In genomic region chr2:44277541-44277940, GRCh38 we compare ENCODE assay signal across 19 cellular contexts. TPM values are rescaled to one million over a fixed set of nuclear protein-coding genes. Genes with fewer than 3 reads are reported as not detected.
DNase-seq lines count a peak whose midpoint lies in the region; TF ChIP-seq lines count a peak whose summit lies in the region.
"Had no signal": no experiment of that assay in that cellular context is flagged by ENCODE, and none has a peak within 500 bp of the region (broad histone marks: within the 10 kb centered on the region; RNA-seq: fewer than 3 reads in every experiment).

No MANE protein-coding gene starts in this region.

- CTCF ChIA-PET in activated naive CD4-positive, alpha-beta T cell treated with anti-CD3 and anti-CD28 coated beads for 36 hours (lab: Charles Lee), result no interaction called here
- CTCF ChIA-PET in activated CD4-positive, alpha-beta memory T cell treated with anti-CD3 and anti-CD28 coated beads, Interleukin-2, amount 10 ng/mL, durations not matched to agents 7 days and 5 days (lab: Charles Lee), result no interaction called here

- peak overlapping the region; percentile 30 to 97 (median 70) for H3K27ac Mint-ChIP-seq in nephron
- no peak overlapping the region for H3K27ac Mint-ChIP-seq in T-helper 2 cell treated with Interferon-gamma antibody and Interleukin-4, amounts not matched to agents 5 μg/mL and 100 μg/mL, for 36 hours
- H3K27ac Mint-ChIP-seq in immature natural killer cell, result no peak overlapping the region
- H3K27ac Mint-ChIP-seq in activated naive CD4-positive, alpha-beta T cell treated with anti-CD3 and anti-CD28 coated beads for 36 hours, result no peak overlapping the region
- no peak overlapping the region for H3K27ac Mint-ChIP-seq in activated CD4-positive, alpha-beta memory T cell treated with anti-CD3 and anti-CD28 coated beads, Interleukin-2, amount 10 ng/mL, durations not matched to agents 7 days and 5 days
- H3K27ac Mint-ChIP-seq: CD14-positive monocyte had no signal

- no peaks in the 10 kb centered on the region for H3K27me3 Mint-ChIP-seq in nephron (ENCODE audit: low read depth)
- H3K27me3 Mint-ChIP-seq in T-helper 2 cell treated with Interferon-gamma antibody and Interleukin-4, amounts not matched to agents 5 μg/mL and 100 μg/mL, for 36 hours (ENCODE audit: low read depth), result peaks cover 7% of the 10 kb centered on the region
- H3K27me3 Mint-ChIP-seq in immature natural killer cell (ENCODE audit: low read depth in 3 of 3), result peaks cover 0 to 2% (median under 1%) of the 10 kb centered on the region in 3 donors
- H3K27me3 Mint-ChIP-seq in activated naive CD4-positive, alpha-beta T cell treated with anti-CD3 and anti-CD28 coated beads for 36 hours (ENCODE audit: low read depth), result no peaks in the 10 kb centered on the region
- H3K27me3 Mint-ChIP-seq in activated CD4-positive, alpha-beta memory T cell treated with anti-CD3 and anti-CD28 coated beads, Interleukin-2, amount 10 ng/mL, durations not matched to agents 7 days and 5 days, result peaks cover 3% of the 10 kb centered on the region

- DNase-seq in ELF-1 (ENCODE audit: low read depth, low spot score), result peak; percentile 27
- peak; percentile 51 for DNase-seq in NCI-H226
- no peak for DNase-seq in epithelial cell of proximal tubule (ENCODE audit: low read depth)
- no peak for DNase-seq in T-helper 2 cell treated with Interferon-gamma antibody and Interleukin-4, amounts not matched to agents 5 μg/mL and 100 μg/mL, for 36 hours (ENCODE audit: low spot score)
- DNase-seq in immature natural killer cell, result no peak
- DNase-seq in activated naive CD4-positive, alpha-beta T cell treated with anti-CD3 and anti-CD28 coated beads for 36 hours, result no peak
- DNase-seq in activated CD4-positive, alpha-beta memory T cell treated with anti-CD3 and anti-CD28 coated beads, Interleukin-2, amount 10 ng/mL, durations not matched to agents 7 days and 5 days, result no peak
- DNase-seq: GM23248, IMR-90, Kasumi-1, MV-4-11, NCI-H1417 treated with DMSO at 0.1 percent for 48 hours, NCI-H2029 treated with DMSO at 0.1 percent for 48 hours, NCI-H524, RPMI8226 had no signal

- TF ChIP-seq CTCF in epithelial cell of proximal tubule (conservative IDR thresholded peaks at IDR 0.05; ENCODE audit: low read depth, low read length) (no peak), nephron (IDR thresholded peaks at IDR 0.05; ENCODE audit: unreplicated experiment in 3 of 3) (no peak)

- H3K9me3 Mint-ChIP-seq in nephron (no peaks in the 10 kb centered on the region), immature natural killer cell (no peaks in the 10 kb centered on the region)
- H3K9me3 Mint-ChIP-seq in T-helper 2 cell treated with Interferon-gamma antibody and Interleukin-4, amounts not matched to agents 5 μg/mL and 100 μg/mL, for 36 hours, result no peaks in the 10 kb centered on the region
- H3K9me3 Mint-ChIP-seq in activated naive CD4-positive, alpha-beta T cell treated with anti-CD3 and anti-CD28 coated beads for 36 hours, result no peaks in the 10 kb centered on the region
- no peaks in the 10 kb centered on the region for H3K9me3 Mint-ChIP-seq in activated CD4-positive, alpha-beta memory T cell treated with anti-CD3 and anti-CD28 coated beads, Interleukin-2, amount 10 ng/mL, durations not matched to agents 7 days and 5 days

- H3K4me3 Mint-ChIP-seq in nephron (peak overlapping the region; percentile 77 to 86 (median 79)), immature natural killer cell (no peak overlapping the region)
- H3K4me3 Mint-ChIP-seq in T-helper 2 cell treated with Interferon-gamma antibody and Interleukin-4, amounts not matched to agents 5 μg/mL and 100 μg/mL, for 36 hours, result no peak overlapping the region
- H3K4me3 Mint-ChIP-seq in activated naive CD4-positive, alpha-beta T cell treated with anti-CD3 and anti-CD28 coated beads for 36 hours, result no peak overlapping the region
- H3K4me3 Mint-ChIP-seq in activated CD4-positive, alpha-beta memory T cell treated with anti-CD3 and anti-CD28 coated beads, Interleukin-2, amount 10 ng/mL, durations not matched to agents 7 days and 5 days, result no peak overlapping the region
- H3K4me3 Mint-ChIP-seq: CD14-positive monocyte had no signal

- H3K36me3 Mint-ChIP-seq in nephron (ENCODE audit: low read depth) (no peaks in the 10 kb centered on the region), immature natural killer cell (peaks cover 0 to 4% (median 0%) of the 10 kb centered on the region in 3 donors)
- H3K36me3 Mint-ChIP-seq in T-helper 2 cell treated with Interferon-gamma antibody and Interleukin-4, amounts not matched to agents 5 μg/mL and 100 μg/mL, for 36 hours (ENCODE audit: low read depth), result no peaks in the 10 kb centered on the region
- no peaks in the 10 kb centered on the region for H3K36me3 Mint-ChIP-seq in activated naive CD4-positive, alpha-beta T cell treated with anti-CD3 and anti-CD28 coated beads for 36 hours (ENCODE audit: low read depth)
- no peaks in the 10 kb centered on the region for H3K36me3 Mint-ChIP-seq in activated CD4-positive, alpha-beta memory T cell treated with anti-CD3 and anti-CD28 coated beads, Interleukin-2, amount 10 ng/mL, durations not matched to agents 7 days and 5 days (ENCODE audit: low read depth)
- H3K36me3 Mint-ChIP-seq: CD14-positive monocyte had no signal

- intact Hi-C loops in activated naive CD4-positive, alpha-beta T cell treated with anti-CD3 and anti-CD28 coated beads for 36 hours (cut with micrococcal nuclease), result no loop called here

- H3K4me1 Mint-ChIP-seq in nephron (peaks cover 4% of the 10 kb centered on the region), immature natural killer cell (no peaks in the 10 kb centered on the region)
- no peaks in the 10 kb centered on the region for H3K4me1 Mint-ChIP-seq in T-helper 2 cell treated with Interferon-gamma antibody and Interleukin-4, amounts not matched to agents 5 μg/mL and 100 μg/mL, for 36 hours (ENCODE audit: low read depth)
- no peaks in the 10 kb centered on the region for H3K4me1 Mint-ChIP-seq in activated naive CD4-positive, alpha-beta T cell treated with anti-CD3 and anti-CD28 coated beads for 36 hours (ENCODE audit: low read depth)
- no peaks in the 10 kb centered on the region for H3K4me1 Mint-ChIP-seq in activated CD4-positive, alpha-beta memory T cell treated with anti-CD3 and anti-CD28 coated beads, Interleukin-2, amount 10 ng/mL, durations not matched to agents 7 days and 5 days
- H3K4me1 Mint-ChIP-seq: CD14-positive monocyte had no signal

- POLR2A ChIA-PET in activated CD4-positive, alpha-beta memory T cell treated with anti-CD3 and anti-CD28 coated beads, Interleukin-2, amount 10 ng/mL, durations not matched to agents 7 days and 5 days (lab: Charles Lee), result no interaction called here

- peak overlapping the region; percentile 77 for H3K4me3 ChIP-seq in epithelial cell of proximal tubule (ENCODE audit: low read depth, low read length)
- H3K4me3 ChIP-seq: A549, GM23248 had no signal

RNA-seq across cellular contexts. Expression of gene SLC3A1, which starts 2.3 kb away (rescaled TPM):
- total RNA-seq in epithelial cell of proximal tubule, result 0.06 TPM in 1 of 2 replicates, not detected in the other
- under 1 TPM in 2 of 3 donors, not detected in 1; 0.28 TPM for polyA plus RNA-seq in immature natural killer cell
- total RNA-seq in activated naive CD4-positive, alpha-beta T cell treated with anti-CD3 and anti-CD28 coated beads for 36 hours, result not detected
- under 1 TPM; 0.15 to 0.18 TPM for total RNA-seq in activated CD4-positive, alpha-beta memory T cell treated with anti-CD3 and anti-CD28 coated beads, Interleukin-2, amount 10 ng/mL, durations not matched to agents 7 days and 5 days
- total RNA-seq: G401, GM23248, IMR-90 had no signal
- polyA plus RNA-seq: CD14-positive monocyte, IMR-90 had no signal

Comparison
In these comparisons a context has a peak if more than half of its experiments do, and no peak if none do; other contexts are left out.
1. DNase-seq: peak in ELF-1 (single experiment) and NCI-H226 (single experiment); none in epithelial cell of proximal tubule (single experiment), T-helper 2 cell treated with Interferon-gamma antibody and Interleukin-4, amounts not matched to agents 5 μg/mL and 100 μg/mL, for 36 hours (single experiment), immature natural killer cell (0 of 3), activated naive CD4-positive, alpha-beta T cell treated with anti-CD3 and anti-CD28 coated beads for 36 hours (single experiment) and activated CD4-positive, alpha-beta memory T cell treated with anti-CD3 and anti-CD28 coated beads, Interleukin-2, amount 10 ng/mL, durations not matched to agents 7 days and 5 days (single experiment).
2. H3K27ac Mint-ChIP-seq: peak in nephron (3 of 3); none in T-helper 2 cell treated with Interferon-gamma antibody and Interleukin-4, amounts not matched to agents 5 μg/mL and 100 μg/mL, for 36 hours (single experiment), immature natural killer cell (0 of 6), activated naive CD4-positive, alpha-beta T cell treated with anti-CD3 and anti-CD28 coated beads for 36 hours (single experiment) and activated CD4-positive, alpha-beta memory T cell treated with anti-CD3 and anti-CD28 coated beads, Interleukin-2, amount 10 ng/mL, durations not matched to agents 7 days and 5 days (single experiment).
3. H3K4me3 Mint-ChIP-seq: peak in nephron (3 of 3); none in T-helper 2 cell treated with Interferon-gamma antibody and Interleukin-4, amounts not matched to agents 5 μg/mL and 100 μg/mL, for 36 hours (single experiment), immature natural killer cell (0 of 5), activated naive CD4-positive, alpha-beta T cell treated with anti-CD3 and anti-CD28 coated beads for 36 hours (single experiment) and activated CD4-positive, alpha-beta memory T cell treated with anti-CD3 and anti-CD28 coated beads, Interleukin-2, amount 10 ng/mL, durations not matched to agents 7 days and 5 days (single experiment).